Comparison of ENCODE assay signal across 8 cellular contexts in genomic region chr14:61585598-61586538, GRCh38.
DNase-seq lines count a peak whose midpoint lies in the region; ATAC-seq, FAIRE-seq and TF ChIP-seq lines count a peak whose summit lies in the region.

No MANE protein-coding gene starts in this region.

- H3K9me3 ChIP-seq in ascending aorta, result no peaks in the 10 kb centered on the region
- no peaks in the 10 kb centered on the region for H3K9me3 ChIP-seq in left ventricle myocardium inferior (replicated peaks)
- no peaks in the 10 kb centered on the region for H3K9me3 ChIP-seq in skeletal muscle satellite cell (replicated peaks; ENCODE audit: low read length)

- no peak for TF ChIP-seq POLR2A in H54 (IDR thresholded peaks at IDR 0.05; ENCODE audit: low read depth, low read length)

- FAIRE-seq in H54 (lab: Jason Lieb, UNC), result peak; percentile 93

- peak overlapping the region; percentile 41 for H3K4me2 ChIP-seq in skeletal muscle satellite cell (ENCODE audit: low read length)

- ATAC-seq in GM18873 (IDR thresholded peaks at IDR 0.05; ENCODE audit: low FRiP score, unreplicated experiment) (no peak), GM18511 (IDR thresholded peaks at IDR 0.05; ENCODE audit: unreplicated experiment) (no peak)

- H3K27ac ChIP-seq in ascending aorta (peak overlapping the region; percentile 85 to 86), left ventricle myocardium inferior (replicated peaks) (peak overlapping the region; percentile 53)

- peaks cover 22 to 26% of the 10 kb centered on the region in 2 donors for H3K4me1 ChIP-seq in ascending aorta
- peaks cover 64% of the 10 kb centered on the region for H3K4me1 ChIP-seq in left ventricle myocardium inferior
- peaks cover 78% of the 10 kb centered on the region for H3K4me1 ChIP-seq in skeletal muscle satellite cell (ENCODE audit: control insufficient read depth, insufficient read depth, low read length)

- H3K9ac ChIP-seq in skeletal muscle satellite cell (ENCODE audit: low read depth, low read length), result peak overlapping the region; percentile 83

- no peak for DNase-seq in H54 (ENCODE audit: insufficient read length, low spot score)
- peak; percentile 39 to 91 for DNase-seq in ascending aorta (ENCODE audit: low spot score in 2 of 2)
- peak; percentile 76 for DNase-seq in left ventricle myocardium inferior
- no peak for DNase-seq in NK-92 treated with Interleukin-12 subunit alpha and Interleukin-12 subunit beta, amount 100 ng/mL, for 24 hours (lab: John Stamatoyannopoulos, UW)
- DNase-seq in NK-92 (lab: John Stamatoyannopoulos, UW; ENCODE audit: unreplicated experiment), result no peak

- H3K36me3 ChIP-seq in ascending aorta (no peaks in the 10 kb centered on the region), left ventricle myocardium inferior (no peaks in the 10 kb centered on the region), skeletal muscle satellite cell (ENCODE audit: insufficient read depth, low read length) (no peaks in the 10 kb centered on the region)

- intact Hi-C loops in ascending aorta (cut with DNase I), result loop anchor here (2.0 to 10.0 kb wide), 5 partner anchors 23 to 301 kb away; partner anchors contain the start of gene TMEM30B
- intact Hi-C loops in left ventricle myocardium inferior (cut with micrococcal nuclease), result no loop called here

- H3K27me3 ChIP-seq in ascending aorta, result no peaks in the 10 kb centered on the region
- H3K27me3 ChIP-seq in left ventricle myocardium inferior (ENCODE audit: low read depth), result no peaks in the 10 kb centered on the region
- no peaks in the 10 kb centered on the region for H3K27me3 ChIP-seq in skeletal muscle satellite cell (ENCODE audit: control insufficient read depth, insufficient read depth, low read length)

- H3K4me3 ChIP-seq in ascending aorta, result no peak overlapping the region
- H3K4me3 ChIP-seq in left ventricle myocardium inferior, result no peak overlapping the region
- peak overlapping the region; percentile 21 for H3K4me3 ChIP-seq in skeletal muscle satellite cell (ENCODE audit: low read length)

- TF ChIP-seq CTCF in ascending aorta (IDR thresholded peaks at IDR 0.05), result no peak
- TF ChIP-seq CTCF in left ventricle myocardium inferior (IDR thresholded peaks at IDR 0.05; ENCODE audit: borderline replicate concordance), result no peak

Comparison
In these comparisons a context has a peak if more than half of its experiments do, and no peak if none do; other contexts are left out.
1. DNase-seq: peak in ascending aorta (2 of 2) and left ventricle myocardium inferior (single experiment); none in H54 (single experiment), NK-92 treated with Interleukin-12 subunit alpha and Interleukin-12 subunit beta, amount 100 ng/mL, for 24 hours (single experiment) and NK-92 (single experiment).